15 cellular contexts compared by ENCODE assay signal in the genomic region with DNA sequence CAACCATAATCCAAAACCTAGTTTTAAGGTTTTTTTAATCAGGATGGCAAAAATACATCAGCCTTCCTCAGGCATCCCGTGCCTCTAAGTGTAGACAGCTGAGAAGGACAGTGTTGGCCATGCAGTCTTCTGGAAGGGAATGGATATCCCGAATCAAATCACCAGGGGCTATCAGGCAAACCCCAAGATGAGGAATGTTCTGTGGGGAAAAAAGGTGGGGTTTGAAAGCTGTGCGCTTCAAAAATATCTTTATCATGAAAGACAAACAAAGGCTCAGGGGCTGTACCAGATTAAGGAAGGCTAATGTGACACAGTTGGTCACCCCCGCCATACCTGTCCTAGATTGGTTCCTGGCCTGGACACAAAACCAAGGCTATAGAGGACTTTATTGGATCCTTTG. TPM values are rescaled to one million over a fixed set of nuclear protein-coding genes. Genes with fewer than 3 reads are reported as not detected.
"Had no signal": no experiment of that assay in that cellular context is flagged by ENCODE, and none has a peak within 500 bp of the region (broad histone marks: within the 10 kb centered on the region; RNA-seq: fewer than 3 reads in every experiment).

No MANE protein-coding gene starts in this region.

- H3K27ac Mint-ChIP-seq: type B pancreatic cell had no signal

- H3K4me3 ChIP-seq: colonic mucosa, suprapubic skin had no signal

- H3K9me3 ChIP-seq: colonic mucosa, suprapubic skin had no signal

- H3K36me3 Mint-ChIP-seq: T-cell, type B pancreatic cell had no signal

- DNase-seq: activated CD4-positive, alpha-beta T cell treated with anti-CD3 and anti-CD28 coated beads for 48 hours; activated gamma-delta T cell treated with Interleukin-2 at 50 U/mL for 16 hours; colonic mucosa; effector memory CD4-positive, alpha-beta T cell; right cardiac atrium; small intestine; T-cell had no signal

- H3K9me3 Mint-ChIP-seq: T-cell, type B pancreatic cell had no signal

- H3K4me1 ChIP-seq: colonic mucosa had no signal

- H3K27ac ChIP-seq: colonic mucosa, suprapubic skin had no signal

- H3K27me3 ChIP-seq: colonic mucosa, suprapubic skin had no signal

- H3K4me3 Mint-ChIP-seq: type B pancreatic cell had no signal

- ATAC-seq: right cardiac atrium, T-cell had no signal

- H3K36me3 ChIP-seq: colonic mucosa, suprapubic skin had no signal

RNA-seq across cellular contexts. Expression of a gene that starts 5.4 kb away (rescaled TPM):
- total RNA-seq: astrocyte, epithelial cell of proximal tubule had no signal

RNA-seq across cellular contexts. Expression of a gene that starts 49.0 kb away (rescaled TPM):
- total RNA-seq: astrocyte, colonic mucosa, epithelial cell of proximal tubule, kidney epithelial cell, lower leg skin, myocyte, posterior vena cava, right cardiac atrium, suprapubic skin had no signal
